Comparison of ENCODE assay signal across 10 cellular contexts in the genomic region with DNA sequence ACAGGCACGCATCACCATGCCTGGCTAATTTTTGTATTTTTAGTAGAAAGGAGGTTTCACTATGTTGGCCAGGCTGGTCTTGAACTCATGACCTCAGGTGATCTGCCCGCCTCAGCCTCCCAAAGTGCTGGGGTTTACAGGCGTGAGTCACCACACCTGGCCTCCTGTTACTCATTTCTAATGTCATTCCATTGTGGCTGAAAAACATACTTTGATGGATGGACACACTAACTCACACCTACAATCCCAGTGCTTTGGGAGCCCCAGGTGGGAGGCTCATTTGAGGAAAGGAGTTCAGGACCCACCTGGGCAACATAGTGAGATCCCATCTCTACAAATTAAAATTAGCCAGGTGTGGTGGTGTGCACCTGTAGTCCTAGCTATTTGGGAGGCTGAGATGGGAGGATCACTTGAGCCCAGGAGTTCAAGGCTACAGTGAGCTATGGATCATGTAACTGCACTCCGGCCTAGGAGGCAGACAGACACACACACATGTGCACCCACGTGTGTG. TPM values are rescaled to one million over a fixed set of nuclear protein-coding genes. Genes with fewer than 3 reads are reported as not detected.
DNase-seq lines count a peak whose midpoint lies in the region; ATAC-seq, FAIRE-seq and TF ChIP-seq lines count a peak whose summit lies in the region.
"Not testable (repeated sequence)": the region's sequence is repeated elsewhere in the genome, so short reads cannot be mapped to it uniquely, and the experiment has no call there.
"Had no signal": no experiment of that assay in that cellular context is flagged by ENCODE, and none has a peak within 500 bp of the region (broad histone marks: within the 10 kb centered on the region; RNA-seq: fewer than 3 reads in every experiment).

No MANE protein-coding gene starts in this region.

- WGBS in GM12878 (ENCODE audit: insufficient coverage, insufficient replicate concordance, low lambda C conversion rate, missing lambda C conversion rate), result 32% methylated on average over 5 of the region's 5 CpGs
- no CpG with 5 or more reads among the region's 5 CpGs for WGBS in trophoblast cell (ENCODE audit: extremely low coverage, insufficient coverage, insufficient read length)

- H3K79me2 ChIP-seq in Karpas-422 (ENCODE audit: low read length), result peaks cover 30% of the 10 kb centered on the region
- peaks cover 29% of the 10 kb centered on the region for H3K79me2 ChIP-seq in PC-3 (ENCODE audit: low read length)
- peaks cover 25% of the 10 kb centered on the region for H3K79me2 ChIP-seq in GM12878 (ENCODE audit: control insufficient read depth, insufficient read depth, low read length)
- not testable (repeated sequence) for H3K79me2 ChIP-seq in trophoblast cell (ENCODE audit: control insufficient read depth, insufficient read depth, low read length, poor library complexity)

- POLR2A ChIA-PET in PC-3 (lab: Charles Lee; ENCODE audit: unreplicated experiment), result not testable (repeated sequence)
- POLR2A ChIA-PET in GM12878 (lab: Charles Lee), result interaction anchor here (0.6 to 4.0 kb wide), 10 partner anchors 16 to 453 kb away, joined by 3 to 18 read pairs (median 4); a partner anchor contains a TSS

- ATAC-seq in PC-3, GM12878: not testable (repeated sequence)

- DNase-seq in Karpas-422; GM12878 (ENCODE audit: low read depth, low spot score): not testable (repeated sequence)
- DNase-seq in PC-3 (peak; percentile 51), trophoblast cell (peak in 1 of 2 donors; percentile 14)

- H3K18ac ChIP-seq in trophoblast cell (ENCODE audit: low read length), result not testable (repeated sequence)

- H2AK5ac ChIP-seq in trophoblast cell (ENCODE audit: low read length), result not testable (repeated sequence)

- FAIRE-seq in GM12878 (lab: Jason Lieb, UNC), result not testable (repeated sequence)

- not testable (repeated sequence) for H3K27me3 ChIP-seq in BLaER1 treated with 17β-estradiol and CSF1 and Interleukin-3, amounts not matched to agents 10 nM and 100 nM; Karpas-422 (ENCODE audit: low read length); PC-3 (ENCODE audit: low read length); GM12878 (replicated peaks in 1 of 2; ENCODE audit: control insufficient read depth in 2 of 2, insufficient read depth in 2 of 2, low read length in 1 of 2); trophoblast cell (ENCODE audit: insufficient read depth, low read length)

- H4K91ac ChIP-seq in trophoblast cell (ENCODE audit: low read depth, low read length), result not testable (repeated sequence)

- not testable (repeated sequence) for H4K12ac ChIP-seq in trophoblast cell (ENCODE audit: low read depth, low read length)

- in situ Hi-C loops in GM12878 (cut with MboI), result loop anchor here (5.0 kb wide), 1 partner anchor 103 kb away; a partner anchor contains a TSS

- not testable (repeated sequence) for H3K4ac ChIP-seq in trophoblast cell (ENCODE audit: low read depth, low read length)

- peak overlapping the region in 3 of 11 experiments; percentile 23 to 74 (median 69); a peak in 3 of 22 replicates for H3K27ac ChIP-seq in BLaER1 treated with 17β-estradiol and CSF1 and Interleukin-3, amounts not matched to agents 10 nM and 100 nM
- H3K27ac ChIP-seq in Karpas-422 (ENCODE audit: low read length), result peak overlapping the region; percentile 90; the same call in 1 of the 2 replicates
- not testable (repeated sequence) for H3K27ac ChIP-seq in PC-3 (ENCODE audit: low read length); trophoblast cell (ENCODE audit: low read depth, low read length)
- H3K27ac ChIP-seq in GM12878 (ENCODE audit: control insufficient read depth, insufficient read depth), result peak overlapping the region; percentile 0; the same call in 1 of the 2 replicates

- not testable (repeated sequence) for H3K9me2 ChIP-seq in Karpas-422 (replicated peaks; ENCODE audit: insufficient read depth, low read length); PC-3 (replicated peaks; ENCODE audit: low read length)

- CTCF ChIA-PET in PC-3 (lab: Charles Lee), result not testable (repeated sequence)
- CTCF ChIA-PET in GM12878 (lab: Yijun Ruan, JAX), result interaction anchor here (0.6 to 2.6 kb wide), 4 partner anchors 65 to 740 kb away, joined by 3 to 16 read pairs (median 7); a partner anchor contains a TSS

- not testable (repeated sequence) for H2BK12ac ChIP-seq in trophoblast cell (ENCODE audit: low read length)

- H3K4me1 ChIP-seq in BLaER1 treated with 17β-estradiol and CSF1 and Interleukin-3, amounts not matched to agents 10 nM and 100 nM, result peaks cover 48 to 92% (median 83%) of the 10 kb centered on the region in 10 experiments
- H3K4me1 ChIP-seq in Karpas-422 (ENCODE audit: low read length) (peaks cover 47% of the 10 kb centered on the region), PC-3 (ENCODE audit: insufficient read depth, low read length) (peaks cover 10% of the 10 kb centered on the region; the same call in 1 of the 2 replicates), GM12878 (ENCODE audit: control insufficient read depth, insufficient read depth, low read length) (peaks cover 42% of the 10 kb centered on the region)
- H3K4me1 ChIP-seq in trophoblast cell (ENCODE audit: control insufficient read depth in 1 of 2, insufficient read depth in 2 of 2, low read length in 2 of 2), result not testable (repeated sequence)

- not testable (repeated sequence) for TF ChIP-seq POLR2A in GM12878 (IDR thresholded peaks at IDR 0.05; ENCODE audit: low read depth, low read length)

- SMC1A ChIA-PET in GM12878 (lab: Charles Lee; ENCODE audit: uncharacterized antibody, unreplicated experiment), result interaction anchor here (1.4 to 2.6 kb wide), 2 partner anchors 27 to 33 kb away, joined by 3 to 14 read pairs; no protein-coding TSS in a partner anchor

- not testable (repeated sequence) for H2BK5ac ChIP-seq in trophoblast cell (ENCODE audit: low read depth, low read length, poor library complexity)

- not testable (repeated sequence) for H3K23ac ChIP-seq in trophoblast cell (ENCODE audit: low read length)

- not testable (repeated sequence) for H3K79me1 ChIP-seq in trophoblast cell (ENCODE audit: low read length)

- H4K20me1 ChIP-seq in BLaER1 treated with 17β-estradiol and CSF1 and Interleukin-3, amounts not matched to agents 10 nM and 100 nM, result peaks cover 0 to 18% (median 6%) of the 10 kb centered on the region in 11 experiments; a peak in 7 of 22 replicates
- not testable (repeated sequence) for H4K20me1 ChIP-seq in Karpas-422 (ENCODE audit: insufficient read depth, low read depth, low read length); PC-3 (ENCODE audit: low read length); GM12878 (ENCODE audit: control insufficient read depth, insufficient read depth)

- H2AFZ ChIP-seq in Karpas-422 (ENCODE audit: low read length); PC-3 (ENCODE audit: low read length); GM12878 (ENCODE audit: control insufficient read depth, low read depth, low read length); trophoblast cell (ENCODE audit: insufficient read depth, low read length, poor library complexity): not testable (repeated sequence)

- TF ChIP-seq CTCF in PC-3 (conservative IDR thresholded peaks at IDR 0.05; ENCODE audit: low read depth, low read length); GM12878 (IDR thresholded peaks at IDR 0.05 in 2 of 3, conservative IDR thresholded peaks at IDR 0.05 in 1 of 3; ENCODE audit: control insufficient read depth in 2 of 3, extremely low read depth in 1 of 3, insufficient read depth in 1 of 3, low read depth in 3 of 3, low read length in 3 of 3): not testable (repeated sequence)

- TF ChIP-seq EP300 in GM12878 (IDR thresholded peaks at IDR 0.05; ENCODE audit: borderline replicate concordance in 1 of 2, control insufficient read depth in 1 of 2, low read depth in 2 of 2, low read length in 2 of 2), result not testable (repeated sequence)

- not testable (repeated sequence) for BruUV-seq in PC-3 (replicated peaks; lab: Mats Ljungman, UMichigan); GM12878 (replicated peaks; lab: Mats Ljungman, UMichigan)

- peak overlapping the region in 3 of 11 experiments; percentile 27 to 66 (median 33); a peak in 2 of 22 replicates for H3K9ac ChIP-seq in BLaER1 treated with 17β-estradiol and CSF1 and Interleukin-3, amounts not matched to agents 10 nM and 100 nM
- H3K9ac ChIP-seq in Karpas-422 (ENCODE audit: low read length); PC-3 (ENCODE audit: low read length); GM12878 (ENCODE audit: control insufficient read depth, insufficient read depth, low read length): not testable (repeated sequence)
- H3K9ac ChIP-seq in trophoblast cell (ENCODE audit: low read length), result peak overlapping the region; percentile 40

- H3K4me2 ChIP-seq in BLaER1 treated with 17β-estradiol and CSF1 and Interleukin-3, amounts not matched to agents 10 nM and 100 nM, result peak overlapping the region; percentile 55 to 92 (median 80); a peak in 20 of 22 replicates
- peak overlapping the region; percentile 87 for H3K4me2 ChIP-seq in Karpas-422 (ENCODE audit: low read depth, low read length, poor library complexity, severe bottlenecking)
- not testable (repeated sequence) for H3K4me2 ChIP-seq in PC-3 (ENCODE audit: low read length); trophoblast cell (ENCODE audit: low read length)
- peak overlapping the region; percentile 58 for H3K4me2 ChIP-seq in GM12878 (ENCODE audit: control insufficient read depth, insufficient read depth)

- not testable (repeated sequence) for H3F3A ChIP-seq in PC-3 (ENCODE audit: low read length, unreplicated experiment)

- H3K4me3 ChIP-seq in BLaER1 treated with 17β-estradiol and CSF1 and Interleukin-3, amounts not matched to agents 10 nM and 100 nM; Karpas-422 (ENCODE audit: low read length); PC-3 (ENCODE audit: low read length); trophoblast cell (ENCODE audit: low read depth, low read length): not testable (repeated sequence)
- peak overlapping the region; percentile 5; the same call in 1 of the 2 replicates for H3K4me3 ChIP-seq in GM12878

- not testable (repeated sequence) for H3K36me3 ChIP-seq in BLaER1 treated with 17β-estradiol and CSF1 and Interleukin-3, amounts not matched to agents 10 nM and 100 nM; Karpas-422 (ENCODE audit: insufficient read depth, low read length); PC-3 (ENCODE audit: low read depth, low read length); GM12878 (ENCODE audit: control insufficient read depth in 2 of 2, insufficient read depth in 2 of 2, low read length in 1 of 2); trophoblast cell (ENCODE audit: control insufficient read depth in 1 of 2, insufficient read depth in 2 of 2, low read length in 2 of 2)

- not testable (repeated sequence) for H4K8ac ChIP-seq in trophoblast cell (ENCODE audit: low read depth, low read length)

- not testable (repeated sequence) for H3K14ac ChIP-seq in trophoblast cell (ENCODE audit: low read length)

- RAD21 ChIA-PET in GM12878 (lab: Charles Lee; ENCODE audit: unreplicated experiment), result interaction anchor here (1.0 to 2.9 kb wide), 3 partner anchors 27 to 103 kb away, joined by 7 to 26 read pairs (median 7); a partner anchor contains a TSS

- not testable (repeated sequence) for H2BK120ac ChIP-seq in trophoblast cell (ENCODE audit: insufficient read depth, low read length, poor library complexity)

- not testable (repeated sequence) for H3K9me3 ChIP-seq in BLaER1 treated with 17β-estradiol and CSF1 and Interleukin-3, amounts not matched to agents 10 nM and 100 nM (replicated peaks in 1 of 11); Karpas-422 (ENCODE audit: low read length); PC-3 (ENCODE audit: low read length); GM12878 (replicated peaks; ENCODE audit: control insufficient read depth, insufficient read depth, low read length); trophoblast cell (ENCODE audit: insufficient read depth, low read depth, low read length)

- intact Hi-C loops in PC-3 (cut with micrococcal nuclease), result not testable (repeated sequence)
- intact Hi-C loops in GM12878 (cut with micrococcal nuclease; ENCODE audit: unreplicated experiment), result loop anchor here (2.0 kb wide), 1 partner anchor 77 kb away; a partner anchor contains a TSS

- not testable (repeated sequence) for TF ChIP-seq RAD21 in GM12878 (IDR thresholded peaks at IDR 0.05; ENCODE audit: insufficient read depth, low read depth, low read length)

RNA-seq across cellular contexts. Expression of a gene that starts 9.5 kb away (rescaled TPM):
- total RNA-seq in Karpas-422 (2014; rRNA removed; shearing (Covaris generic); ENCODE audit: low replicate concordance), result 114 and 237 TPM in 2 replicates
- total RNA-seq in PC-3 (2014; rRNA removed) (101 and 103 TPM in 2 replicates), GM12878 (2014; rRNA removed) (164 and 177 TPM in 2 replicates), GM12878 (2014; rRNA removed; fragmentation: Illumina TruSeq; extraction: Trizol) (64.3 and 71.9 TPM in 2 replicates), GM12878 (2021) (227 and 245 TPM in 2 replicates)
- 114 and 118 TPM in 2 replicates for total RNA-seq in GM12878 (2013; cell fraction: nucleolus; rRNA removed)
- polyA plus RNA-seq in GM12878 (2011; ENCODE audit: low read depth), result 21.4 TPM
- polyA plus RNA-seq in GM12878 (2011; rRNA removed) (35.2 and 84.8 TPM in 2 replicates), GM12878 (2014; fragmentation: Illumina TruSeq; extraction: Trizol) (9.2 and 24.8 TPM in 2 replicates), GM12878 (2014; fragmentation: Nextera tagmentation; extraction: Ambion mirVana) (10 to 100 TPM in 1 of 2 experiments, under 1 TPM in 1; 0.68 to 10.0 TPM), GM12878 (2014; rRNA removed) (225 and 260 TPM in 2 replicates), GM12878 (2016; fragmentation: Nextera tagmentation; extraction: Ambion mirVana) (100 to 1,000 TPM; 128 to 150 TPM)
- 104 and 181 TPM in 2 replicates for polyA plus RNA-seq in GM12878 (2011; cell fraction: cytosol; rRNA removed)
- 1,163 and 1,192 TPM in 2 replicates for polyA plus RNA-seq in GM12878 (2011; cell fraction: nucleus; rRNA removed)
- polyA plus RNA-seq in GM12878 (2012), result 161 and 188 TPM in 2 replicates
- polyA minus RNA-seq in GM12878 (2011; rRNA and poly(A)+ RNA removed), result 34.5 and 75.5 TPM in 2 replicates
- 51.9 and 52.8 TPM in 2 replicates for polyA minus RNA-seq in GM12878 (2011; cell fraction: cytosol; rRNA and poly(A)+ RNA removed)
- polyA minus RNA-seq in GM12878 (2011; cell fraction: nucleus; rRNA and poly(A)+ RNA removed), result 76.9 and 111 TPM in 2 replicates
- polyA plus RNA-seq in trophoblast cell (2013), result 11.0 and 12.4 TPM in 2 replicates

RNA-seq across cellular contexts. Expression of a gene that starts 14.9 kb away (rescaled TPM):
- not detected in 2 replicates for total RNA-seq in Karpas-422 (2014; rRNA removed; shearing (Covaris generic); ENCODE audit: low replicate concordance)
- 0.11 TPM in 1 of 2 replicates, not detected in the other for total RNA-seq in PC-3 (2014; rRNA removed)
- 0.71 and 1.3 TPM in 2 replicates for total RNA-seq in GM12878 (2013; cell fraction: nucleolus; rRNA removed)
- total RNA-seq in GM12878 (2014; rRNA removed), result not detected in 2 replicates
- total RNA-seq in GM12878 (2014; rRNA removed; fragmentation: Illumina TruSeq; extraction: Trizol), result not detected in 2 replicates
- total RNA-seq in GM12878 (2021), result 0.10 and 0.35 TPM in 2 replicates
- not detected for polyA plus RNA-seq in GM12878 (2011; ENCODE audit: low read depth)
- 0.05 TPM in 1 of 2 replicates, not detected in the other for polyA plus RNA-seq in GM12878 (2011; rRNA removed)
- polyA plus RNA-seq in GM12878 (2011; cell fraction: cytosol; rRNA removed), result 0.01 and 0.02 TPM in 2 replicates
- 0.32 and 0.75 TPM in 2 replicates for polyA plus RNA-seq in GM12878 (2011; cell fraction: nucleus; rRNA removed)
- polyA plus RNA-seq in GM12878 (2012), result 0.16 and 0.27 TPM in 2 replicates
- polyA plus RNA-seq in GM12878 (2014; fragmentation: Illumina TruSeq; extraction: Trizol), result 0.06 TPM in 1 of 2 replicates, not detected in the other
- polyA plus RNA-seq in GM12878 (2014; fragmentation: Nextera tagmentation; extraction: Ambion mirVana), result not detected
- polyA plus RNA-seq in GM12878 (2014; rRNA removed), result 0.01 and 0.05 TPM in 2 replicates
- polyA plus RNA-seq in GM12878 (2016; fragmentation: Nextera tagmentation; extraction: Ambion mirVana), result not detected
- polyA minus RNA-seq in GM12878 (2011; rRNA and poly(A)+ RNA removed), result not detected in 2 replicates
- polyA minus RNA-seq in GM12878 (2011; cell fraction: cytosol; rRNA and poly(A)+ RNA removed), result not detected in 2 replicates
- 0.10 TPM in 1 of 2 replicates, not detected in the other for polyA minus RNA-seq in GM12878 (2011; cell fraction: nucleus; rRNA and poly(A)+ RNA removed)
- 0.10 and 0.16 TPM in 2 replicates for polyA plus RNA-seq in trophoblast cell (2013)
- total RNA-seq: CD4-positive, CD25-positive, alpha-beta regulatory T cell; H4 had no signal
- polyA plus RNA-seq: AG04450; CD4-positive, CD25-positive, alpha-beta regulatory T cell had no signal

RNA-seq across cellular contexts. Expression of a gene that starts 37.2 kb away (rescaled TPM):
- 28.9 and 58.1 TPM in 2 replicates for total RNA-seq in Karpas-422 (2014; rRNA removed; shearing (Covaris generic); ENCODE audit: low replicate concordance)
- total RNA-seq in PC-3 (2014; rRNA removed) (65.5 and 71.6 TPM in 2 replicates), GM12878 (2014; rRNA removed) (27.2 and 34.1 TPM in 2 replicates), GM12878 (2014; rRNA removed; fragmentation: Illumina TruSeq; extraction: Trizol) (16.3 and 21.4 TPM in 2 replicates), GM12878 (2021) (27.1 and 33.3 TPM in 2 replicates)
- total RNA-seq in GM12878 (2013; cell fraction: nucleolus; rRNA removed), result 99.1 and 110 TPM in 2 replicates
- 12.4 TPM for polyA plus RNA-seq in GM12878 (2011; ENCODE audit: low read depth)
- polyA plus RNA-seq in GM12878 (2011; rRNA removed) (23.7 and 31.2 TPM in 2 replicates), GM12878 (2014; fragmentation: Illumina TruSeq; extraction: Trizol) (14.8 and 23.5 TPM in 2 replicates), GM12878 (2014; fragmentation: Nextera tagmentation; extraction: Ambion mirVana) (1 to 10 TPM in 1 of 2 experiments, under 1 TPM in 1; 0.71 to 2.0 TPM), GM12878 (2014; rRNA removed) (23.4 and 28.4 TPM in 2 replicates), GM12878 (2016; fragmentation: Nextera tagmentation; extraction: Ambion mirVana) (10 to 100 TPM; 21.9 to 22.1 TPM)
- polyA plus RNA-seq in GM12878 (2011; cell fraction: cytosol; rRNA removed), result 31.1 and 38.7 TPM in 2 replicates
- polyA plus RNA-seq in GM12878 (2011; cell fraction: nucleus; rRNA removed), result 144 and 148 TPM in 2 replicates
- 27.2 and 31.7 TPM in 2 replicates for polyA plus RNA-seq in GM12878 (2012)
- 46.7 and 53.3 TPM in 2 replicates for polyA minus RNA-seq in GM12878 (2011; rRNA and poly(A)+ RNA removed)
- polyA minus RNA-seq in GM12878 (2011; cell fraction: cytosol; rRNA and poly(A)+ RNA removed), result 12.2 and 12.3 TPM in 2 replicates
- polyA minus RNA-seq in GM12878 (2011; cell fraction: nucleus; rRNA and poly(A)+ RNA removed), result 43.0 and 58.7 TPM in 2 replicates
- 36.5 and 37.4 TPM in 2 replicates for polyA plus RNA-seq in trophoblast cell (2013)

RNA-seq across cellular contexts. Expression of a gene that starts 45.8 kb away (rescaled TPM):
- total RNA-seq in Karpas-422 (2014; rRNA removed; shearing (Covaris generic); ENCODE audit: low replicate concordance), result not detected in 2 replicates
- 0.40 and 2.0 TPM in 2 replicates for total RNA-seq in PC-3 (2014; rRNA removed)
- 3.5 and 5.3 TPM in 2 replicates for total RNA-seq in GM12878 (2013; cell fraction: nucleolus; rRNA removed)
- total RNA-seq in GM12878 (2014; rRNA removed), result 0.11 TPM in 1 of 2 replicates, not detected in the other
- not detected in 2 replicates for total RNA-seq in GM12878 (2014; rRNA removed; fragmentation: Illumina TruSeq; extraction: Trizol)
- 0.58 and 0.64 TPM in 2 replicates for total RNA-seq in GM12878 (2021)
- polyA plus RNA-seq in GM12878 (2011; ENCODE audit: low read depth), result not detected
- 0.29 TPM in 1 of 2 replicates, not detected in the other for polyA plus RNA-seq in GM12878 (2011; rRNA removed)
- polyA plus RNA-seq in GM12878 (2011; cell fraction: cytosol; rRNA removed), result 0.52 and 1.2 TPM in 2 replicates
- polyA plus RNA-seq in GM12878 (2011; cell fraction: nucleus; rRNA removed), result 3.7 and 4.4 TPM in 2 replicates
- polyA plus RNA-seq in GM12878 (2012), result 0.30 and 0.88 TPM in 2 replicates
- polyA plus RNA-seq in GM12878 (2014; fragmentation: Illumina TruSeq; extraction: Trizol), result not detected in 2 replicates
- polyA plus RNA-seq in GM12878 (2014; fragmentation: Nextera tagmentation; extraction: Ambion mirVana), result not detected
- polyA plus RNA-seq in GM12878 (2014; rRNA removed), result 0.69 and 0.82 TPM in 2 replicates
- polyA plus RNA-seq in GM12878 (2016; fragmentation: Nextera tagmentation; extraction: Ambion mirVana), result under 1 TPM; 0.33 to 0.91 TPM
- polyA minus RNA-seq in GM12878 (2011; rRNA and poly(A)+ RNA removed), result not detected in 2 replicates
- polyA minus RNA-seq in GM12878 (2011; cell fraction: cytosol; rRNA and poly(A)+ RNA removed), result 1.2 TPM in 1 of 2 replicates, not detected in the other
- polyA minus RNA-seq in GM12878 (2011; cell fraction: nucleus; rRNA and poly(A)+ RNA removed), result 2.1 and 3.7 TPM in 2 replicates
- not detected in 2 replicates for polyA plus RNA-seq in trophoblast cell (2013)
- total RNA-seq: CD4-positive, CD25-positive, alpha-beta regulatory T cell; Daoy had no signal
- polyA plus RNA-seq: AG04450; BJ; CD4-positive, CD25-positive, alpha-beta regulatory T cell had no signal

RNA-seq across cellular contexts. Expression of a gene that starts 46.7 kb away (rescaled TPM):
- 15.1 and 26.2 TPM in 2 replicates for total RNA-seq in Karpas-422 (2014; rRNA removed; shearing (Covaris generic); ENCODE audit: low replicate concordance)
- total RNA-seq in PC-3 (2014; rRNA removed), result 5.0 and 6.4 TPM in 2 replicates
- total RNA-seq in GM12878 (2013; cell fraction: nucleolus; rRNA removed), result 40.5 and 46.8 TPM in 2 replicates
- 9.3 and 9.5 TPM in 2 replicates for total RNA-seq in GM12878 (2014; rRNA removed)
- 4.4 and 4.6 TPM in 2 replicates for total RNA-seq in GM12878 (2014; rRNA removed; fragmentation: Illumina TruSeq; extraction: Trizol)
- total RNA-seq in GM12878 (2021), result 14.5 and 15.7 TPM in 2 replicates
- polyA plus RNA-seq in GM12878 (2011; ENCODE audit: low read depth), result 8.1 TPM
- polyA plus RNA-seq in GM12878 (2011; rRNA removed), result 5.3 and 6.2 TPM in 2 replicates
- polyA plus RNA-seq in GM12878 (2011; cell fraction: cytosol; rRNA removed), result 11.5 and 11.7 TPM in 2 replicates
- 80.3 and 92.7 TPM in 2 replicates for polyA plus RNA-seq in GM12878 (2011; cell fraction: nucleus; rRNA removed)
- polyA plus RNA-seq in GM12878 (2012), result 18.4 and 25.7 TPM in 2 replicates
- polyA plus RNA-seq in GM12878 (2014; fragmentation: Illumina TruSeq; extraction: Trizol), result 4.4 and 8.7 TPM in 2 replicates
- polyA plus RNA-seq in GM12878 (2014; fragmentation: Nextera tagmentation; extraction: Ambion mirVana), result 1 to 10 TPM in 1 of 2 experiments, under 1 TPM in 1; 0.29 to 1.2 TPM
- polyA plus RNA-seq in GM12878 (2014; rRNA removed), result 12.8 and 13.8 TPM in 2 replicates
- 1 to 10 TPM; 1.5 to 5.4 TPM for polyA plus RNA-seq in GM12878 (2016; fragmentation: Nextera tagmentation; extraction: Ambion mirVana)
- 2.8 and 6.5 TPM in 2 replicates for polyA minus RNA-seq in GM12878 (2011; rRNA and poly(A)+ RNA removed)
- polyA minus RNA-seq in GM12878 (2011; cell fraction: cytosol; rRNA and poly(A)+ RNA removed), result 2.1 and 5.1 TPM in 2 replicates
- 17.6 and 18.0 TPM in 2 replicates for polyA minus RNA-seq in GM12878 (2011; cell fraction: nucleus; rRNA and poly(A)+ RNA removed)
- 5.1 and 5.5 TPM in 2 replicates for polyA plus RNA-seq in trophoblast cell (2013)
